ENCODE assay signal across 9 cellular contexts in the genomic region with DNA sequence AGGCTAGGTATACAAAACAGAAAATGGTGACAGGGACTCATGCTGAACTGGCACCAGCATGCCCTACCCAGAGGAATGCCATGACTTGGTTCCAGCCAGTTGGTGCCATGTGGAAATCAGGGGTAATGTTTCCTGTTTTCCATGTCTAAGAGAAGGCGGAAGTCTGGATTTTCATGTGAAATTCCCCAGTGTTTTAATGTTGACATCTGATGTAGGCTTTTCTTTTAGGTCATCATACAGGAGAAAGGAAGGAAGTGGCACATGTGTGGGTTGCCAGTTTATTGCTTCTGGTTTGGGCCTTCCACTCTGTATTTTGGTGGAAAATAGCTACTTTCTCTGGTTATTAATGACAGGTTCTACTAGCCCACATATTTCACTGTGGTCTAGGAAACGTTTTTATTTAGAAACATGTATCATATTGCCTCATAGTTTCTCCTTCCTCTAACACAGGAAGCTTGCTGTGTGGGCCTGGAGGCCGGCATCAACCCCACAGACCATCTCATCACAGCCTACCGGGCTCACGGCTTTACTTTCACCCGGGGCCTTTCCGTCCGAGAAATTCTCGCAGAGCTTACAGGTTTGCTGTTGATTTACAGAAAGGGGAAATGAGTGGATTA. TPM values are rescaled to one million over a fixed set of nuclear protein-coding genes. Genes with fewer than 3 reads are reported as not detected.
DNase-seq lines count a peak whose midpoint lies in the region; ATAC-seq and TF ChIP-seq lines count a peak whose summit lies in the region.
"Had no signal": no experiment of that assay in that cellular context is flagged by ENCODE, and none has a peak within 500 bp of the region (broad histone marks: within the 10 kb centered on the region; RNA-seq: fewer than 3 reads in every experiment).

No MANE protein-coding gene starts in this region.

- H3K36me3 ChIP-seq in OCI-LY3 (replicated peaks; ENCODE audit: low read depth, low read length) (peaks cover 19% of the 10 kb centered on the region), tibial artery (peaks cover 11 to 56% (median 54%) of the 10 kb centered on the region in 3 donors), PC-3 (ENCODE audit: low read depth, low read length) (peaks cover 46% of the 10 kb centered on the region)

- no peak overlapping the region for H3K9ac ChIP-seq in OCI-LY3 (ENCODE audit: low read length)
- H3K9ac ChIP-seq in PC-3 (ENCODE audit: low read length): no peak overlapping the region

- H4K20me1 ChIP-seq in OCI-LY3 (ENCODE audit: insufficient read depth, low read length) (no peaks in the 10 kb centered on the region), PC-3 (ENCODE audit: low read length) (peaks cover 16% of the 10 kb centered on the region; the same call in 1 of the 2 replicates)

- H3K79me2 ChIP-seq in OCI-LY3 (ENCODE audit: low read length) (peaks cover 24% of the 10 kb centered on the region), PC-3 (ENCODE audit: low read length) (peaks cover 26% of the 10 kb centered on the region)

- ATAC-seq in HG02938 (IDR thresholded peaks at IDR 0.05; ENCODE audit: unreplicated experiment): peak; percentile 91
- ATAC-seq in PC-3: no peak

- intact Hi-C loops in tibial artery (cut with DNase I; ENCODE audit: low total_unique reads): no loop called here
- intact Hi-C loops in PC-3 (cut with micrococcal nuclease): no loop called here

- H3K4me3 ChIP-seq in OCI-LY3 (ENCODE audit: low read length): no peak overlapping the region
- no peak overlapping the region for H3K4me3 ChIP-seq in tibial artery
- no peak overlapping the region for H3K4me3 ChIP-seq in PC-3 (ENCODE audit: low read length)

- H3K4me2 ChIP-seq in OCI-LY3 (ENCODE audit: low read length): no peak overlapping the region
- no peak overlapping the region for H3K4me2 ChIP-seq in PC-3 (ENCODE audit: low read length)

- H3K9me3 ChIP-seq in OCI-LY3 (ENCODE audit: insufficient read depth, low read length): no peaks in the 10 kb centered on the region
- no peaks in the 10 kb centered on the region for H3K9me3 ChIP-seq in tibial artery
- no peaks in the 10 kb centered on the region for H3K9me3 ChIP-seq in PC-3 (ENCODE audit: low read length)

- CTCF ChIA-PET in PC-3 (lab: Charles Lee): no interaction called here

- H3K4me1 ChIP-seq in OCI-LY3 (ENCODE audit: low read length): 0 out of 2 replicates have a peak, but pooled peaks cover 4% of the 10 kb centered on the region
- peaks cover 0 to 6% (median 0%) of the 10 kb centered on the region in 4 donors for H3K4me1 ChIP-seq in tibial artery
- H3K4me1 ChIP-seq in PC-3 (ENCODE audit: insufficient read depth, low read length): no peaks in the 10 kb centered on the region

- TF ChIP-seq CTCF in OCI-LY3 (IDR thresholded peaks at IDR 0.05; ENCODE audit: low read depth, low read length): no peak
- no peak for TF ChIP-seq CTCF in tibial artery (IDR thresholded peaks at IDR 0.05)
- no peak for TF ChIP-seq CTCF in PC-3 (conservative IDR thresholded peaks at IDR 0.05; ENCODE audit: low read depth, low read length)

- peak; percentile 3 for DNase-seq in stimulated activated CD4-positive, alpha-beta T cell treated with anti-CD3 and anti-CD28 coated beads, Interleukin-1b, Interleukin-23, amount 100 ng/mL, for 48 hours
- no peak for DNase-seq in stimulated activated CD4-positive, alpha-beta T cell treated with anti-CD3 and anti-CD28 coated beads, Interleukin-4, amount 100 ng/mL, for 24 hours
- DNase-seq in tibial artery: no peak
- no peak for DNase-seq in central memory CD4-positive, alpha-beta T cell
- DNase-seq in activated effector memory CD4-positive, alpha-beta T cell treated with anti-CD3 and anti-CD28 coated beads, Interleukin-2, amount 50 U/mL, for 16 hours: no peak
- DNase-seq in PC-3: no peak
- DNase-seq: T1000 had no signal

- POLR2A ChIA-PET in PC-3 (lab: Charles Lee; ENCODE audit: unreplicated experiment): no interaction called here

- BruUV-seq in PC-3 (replicated peaks; lab: Mats Ljungman, UMichigan): no TSS peak

- H2AFZ ChIP-seq in OCI-LY3 (ENCODE audit: low read depth, low read length) (no peak overlapping the region), PC-3 (ENCODE audit: low read length) (no peak overlapping the region)

- H3K27me3 ChIP-seq in OCI-LY3 (ENCODE audit: low read depth, low read length) (no peaks in the 10 kb centered on the region), tibial artery (no peaks in the 10 kb centered on the region), PC-3 (ENCODE audit: low read length) (no peaks in the 10 kb centered on the region)

- no peaks in the 10 kb centered on the region for H3F3A ChIP-seq in PC-3 (ENCODE audit: low read length, unreplicated experiment)

- H3K27ac ChIP-seq in OCI-LY3 (ENCODE audit: low read length) (peak overlapping the region; percentile 34; the same call in 1 of the 2 replicates), tibial artery (no peak overlapping the region), PC-3 (ENCODE audit: low read length) (no peak overlapping the region)

- H3K9me2 ChIP-seq in PC-3 (replicated peaks; ENCODE audit: low read length): no peaks in the 10 kb centered on the region

RNA-seq across cellular contexts. Expression of a gene that starts 7.2 kb away (rescaled TPM):
- total RNA-seq in PC-3 (2014; rRNA removed): 408 and 454 TPM in 2 replicates
